In the genomic region with DNA sequence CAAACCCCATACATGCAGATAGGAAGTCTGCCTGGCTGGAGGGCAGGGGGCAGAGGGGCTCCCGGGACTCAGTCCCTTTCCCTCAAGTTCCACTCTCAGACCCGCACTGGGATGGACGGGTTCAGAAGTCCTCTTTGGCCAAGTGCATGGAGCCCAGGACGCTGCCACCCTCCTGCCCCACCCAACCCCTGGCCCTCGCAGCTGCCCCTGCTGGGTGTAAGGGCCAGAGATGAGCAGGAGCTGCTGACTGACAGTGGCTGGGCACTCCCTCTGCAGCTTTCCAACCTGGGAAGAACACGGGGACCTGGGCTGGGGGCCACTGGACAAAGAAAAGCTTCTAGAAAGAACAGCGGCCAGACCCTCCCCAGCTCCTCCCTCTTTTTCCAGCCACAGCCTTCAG, we compare ENCODE assay signal across 1 cellular context.
TF ChIP-seq lines count a peak whose summit lies in the region.

No MANE protein-coding gene starts in this region.

TF ChIP-seq in HCT116, 20 proteins besides CTCF, POLR2A, EP300 and RAD21:
- no peak for TF ChIP-seq MAX (IDR thresholded peaks at IDR 0.05)
- no peak for TF ChIP-seq ATF3 (IDR thresholded peaks at IDR 0.05)
- no peak for TF ChIP-seq POLR2AphosphoS5 (IDR thresholded peaks at IDR 0.05; ENCODE audit: low read depth, low read length)
- no peak for TF ChIP-seq TCF7L2 (IDR thresholded peaks at IDR 0.05; ENCODE audit: borderline replicate concordance, extremely low read depth, insufficient read depth, insufficient read length)
- no peak for TF ChIP-seq EGR1 (IDR thresholded peaks at IDR 0.05; ENCODE audit: low read depth)
- TF ChIP-seq FOSL1 (IDR thresholded peaks at IDR 0.05; ENCODE audit: low read depth): no peak
- no peak for TF ChIP-seq YY1 (IDR thresholded peaks at IDR 0.05; ENCODE audit: extremely low read depth, insufficient replicate concordance, low read depth, low read length)
- TF ChIP-seq, protein P1, sequence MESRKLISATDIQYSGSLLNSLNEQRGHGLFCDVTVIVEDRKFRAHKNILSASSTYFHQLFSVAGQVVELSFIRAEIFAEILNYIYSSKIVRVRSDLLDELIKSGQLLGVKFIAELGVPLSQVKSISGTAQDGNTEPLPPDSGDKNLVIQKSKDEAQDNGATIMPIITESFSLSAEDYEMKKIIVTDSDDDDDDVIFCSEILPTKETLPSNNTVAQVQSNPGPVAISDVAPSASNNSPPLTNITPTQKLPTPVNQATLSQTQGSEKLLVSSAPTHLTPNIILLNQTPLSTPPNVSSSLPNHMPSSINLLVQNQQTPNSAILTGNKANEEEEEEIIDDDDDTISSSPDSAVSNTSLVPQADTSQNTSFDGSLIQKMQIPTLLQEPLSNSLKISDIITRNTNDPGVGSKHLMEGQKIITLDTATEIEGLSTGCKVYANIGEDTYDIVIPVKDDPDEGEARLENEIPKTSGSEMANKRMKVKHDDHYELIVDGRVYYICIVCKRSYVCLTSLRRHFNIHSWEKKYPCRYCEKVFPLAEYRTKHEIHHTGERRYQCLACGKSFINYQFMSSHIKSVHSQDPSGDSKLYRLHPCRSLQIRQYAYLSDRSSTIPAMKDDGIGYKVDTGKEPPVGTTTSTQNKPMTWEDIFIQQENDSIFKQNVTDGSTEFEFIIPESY (IDR thresholded peaks at IDR 0.05; ENCODE audit: extremely low read depth, insufficient replicate concordance, low read length): no peak
- no peak for TF ChIP-seq EZH2 (IDR thresholded peaks at IDR 0.05)
- no peak for TF ChIP-seq ZFX (IDR thresholded peaks at IDR 0.05)
- no peak for TF ChIP-seq SRF (IDR thresholded peaks at IDR 0.05; ENCODE audit: low read depth)
- TF ChIP-seq REST (IDR thresholded peaks at IDR 0.05; ENCODE audit: low read depth): no peak
- TF ChIP-seq CEBPB (IDR thresholded peaks at IDR 0.05; ENCODE audit: low read depth): no peak
- TF ChIP-seq EZH2phosphoT487 (IDR thresholded peaks at IDR 0.05; ENCODE audit: borderline replicate concordance): no peak
- no peak for TF ChIP-seq ELF1 (IDR thresholded peaks at IDR 0.05; ENCODE audit: borderline replicate concordance, low read depth)
- no peak for TF ChIP-seq JUND (IDR thresholded peaks at IDR 0.05)
- TF ChIP-seq SIN3A (IDR thresholded peaks at IDR 0.05; ENCODE audit: low read depth): no peak
- TF ChIP-seq CBX3 (IDR thresholded peaks at IDR 0.05; ENCODE audit: low read depth): no peak
- no peak for TF ChIP-seq SP1 (IDR thresholded peaks at IDR 0.05; ENCODE audit: low read depth)
- no peak for TF ChIP-seq ZNF274 (IDR thresholded peaks at IDR 0.05; ENCODE audit: low read depth, low read length)
TF ChIP-seq in HCT116: peak in this region for 0.
